8 cellular contexts compared by ENCODE assay signal in genomic region chr14:23988610-23989363, GRCh38. TPM values are rescaled to one million over a fixed set of nuclear protein-coding genes. Genes with fewer than 3 reads are reported as not detected.
A peak's percentile ranks its signal among the peaks of the same experiment; 100 is the strongest.
DNase-seq lines count a peak whose midpoint lies in the region; ATAC-seq and TF ChIP-seq lines count a peak whose summit lies in the region.
"Not testable (repeated sequence)": the region's sequence is repeated elsewhere in the genome, so short reads cannot be mapped to it uniquely, and the experiment has no call there.

Gene DHRS4L2 (plus strand): TSS chr14:23988929. CDS start chr14:23988948, 19 bp downstream.

- CTCF ChIA-PET in MCF 10A (lab: Yijun Ruan, JAX): interaction anchor here (0.7 to 1.7 kb wide), 2 partner anchors 102 to 104 kb away, joined by 3 to 7 read pairs; no protein-coding TSS in a partner anchor

- not testable (repeated sequence) for H3K27me3 ChIP-seq in iPS-18a (ENCODE audit: control insufficient read depth, insufficient read depth, low read length); vagina

- BruUV-seq in MCF 10A (replicated peaks; lab: Mats Ljungman, UMichigan): TSS peak; percentile 22

- H3K27ac Mint-ChIP-seq in MCF 10A (ENCODE audit: low read depth, unreplicated experiment): peak within 1 kb of the TSS; percentile 71

- peak within 1 kb of the TSS; percentile 55 for H3K4me3 ChIP-seq in NB4 (ENCODE audit: low read depth, low read length)
- peak within 1 kb of the TSS; percentile 45 for H3K4me3 ChIP-seq in iPS-18a (ENCODE audit: low read length)
- H3K4me3 ChIP-seq in skeletal muscle cell (ENCODE audit: low read depth, low read length): peak within 1 kb of the TSS; percentile 24
- H3K4me3 ChIP-seq in vagina: peak within 1 kb of the TSS; percentile 36 to 49

- intact Hi-C loops in MCF 10A (cut with micrococcal nuclease): loop anchor here (5.0 kb wide), 1 partner anchor 49 kb away; no protein-coding TSS in a partner anchor
- intact Hi-C loops in vagina (cut with DNase I): not testable (repeated sequence)

- H3K9ac ChIP-seq in iPS-18a (ENCODE audit: low read length): peak within 1 kb of the TSS; percentile 36

- H3K27ac ChIP-seq in iPS-18a (ENCODE audit: low read length): not testable (repeated sequence)
- H3K27ac ChIP-seq in vagina: peak within 1 kb of the TSS; percentile 89

- POLR2A ChIA-PET in MCF 10A (lab: Yijun Ruan, JAX): interaction anchor here (0.6 to 1.6 kb wide), 7 partner anchors 30 to 285 kb away, joined by 3 to 8 read pairs (median 4); partner anchors contain the start of genes DCAF11 and NRL

- H3K36me3 ChIP-seq in iPS-18a (ENCODE audit: control insufficient read depth, low read depth, low read length); vagina: not testable (repeated sequence)

- peak; percentile 92 for DNase-seq in NB4 (ENCODE audit: low read depth)
- DNase-seq in activated CD4-positive, CD25-positive, alpha-beta regulatory T cell (lab: John Stamatoyannopoulos, UW): peak; percentile 41 to 54 (median 48)
- DNase-seq in MCF 10A (ENCODE audit: unreplicated experiment): peak; percentile 76
- DNase-seq in skeletal muscle cell (ENCODE audit: low read depth): not testable (repeated sequence)
- peak in 1 of 2 donors; percentile 91 for DNase-seq in vagina (ENCODE audit: extremely low spot score in 2 of 2)

- H3K9me3 Mint-ChIP-seq in MCF 10A (ENCODE audit: unreplicated experiment): not testable (repeated sequence)

- TF ChIP-seq POLR2A in NB4 (IDR thresholded peaks at IDR 0.05; ENCODE audit: extremely low read depth, insufficient read length); vagina (IDR thresholded peaks at IDR 0.05): not testable (repeated sequence)

- H3K27me3 Mint-ChIP-seq in MCF 10A (ENCODE audit: insufficient read depth, unreplicated experiment): not testable (repeated sequence)

- not testable (repeated sequence) for H3K4me1 ChIP-seq in iPS-18a (ENCODE audit: control insufficient read depth, low read depth, low read length)
- H3K4me1 ChIP-seq in vagina: peaks cover 43% of the 10 kb centered on the region

- H3K9me3 ChIP-seq in iPS-18a (ENCODE audit: control insufficient read depth, low read depth, low read length); vagina: not testable (repeated sequence)

- peak within 1 kb of the TSS; percentile 73 for H3K4me3 Mint-ChIP-seq in MCF 10A (ENCODE audit: unreplicated experiment)

- ATAC-seq in GM18508 (IDR thresholded peaks at IDR 0.05; ENCODE audit: insufficient read depth, unreplicated experiment) (peak; percentile 39), HG02840 (IDR thresholded peaks at IDR 0.05; ENCODE audit: low FRiP score, unreplicated experiment) (peak; percentile 78)

- peaks cover 18% of the 10 kb centered on the region for H3K4me1 Mint-ChIP-seq in MCF 10A (ENCODE audit: insufficient read depth, unreplicated experiment)

- not testable (repeated sequence) for TF ChIP-seq CTCF in NB4 (IDR thresholded peaks at IDR 0.05; ENCODE audit: low read depth, low read length); MCF 10A (IDR thresholded peaks at IDR 0.05; ENCODE audit: unreplicated experiment); vagina (IDR thresholded peaks at IDR 0.05)

- not testable (repeated sequence) for H3K36me3 Mint-ChIP-seq in MCF 10A (ENCODE audit: insufficient read depth, unreplicated experiment)

RNA-seq across cellular contexts. Expression of gene DHRS4L2, which starts in this region (rescaled TPM):
- total RNA-seq in MCF 10A (2022) (18.1 and 20.8 TPM in 2 replicates), vagina (16.7 TPM)
